Comparison of ENCODE assay signal across 1 cellular context in genomic region chr3:48493203-48493501, GRCh38.
TF ChIP-seq lines count a peak whose summit lies in the region.

No MANE protein-coding gene starts in this region.

TF ChIP-seq in GM12878, 131 proteins besides CTCF, POLR2A, EP300 and RAD21:
- TF ChIP-seq ZBTB40 (IDR thresholded peaks at IDR 0.05; ENCODE audit: borderline replicate concordance) = no peak
- TF ChIP-seq STAT1 (conservative IDR thresholded peaks at IDR 0.05) = no peak
- no peak for TF ChIP-seq NR2C2 (IDR thresholded peaks at IDR 0.05; ENCODE audit: borderline replicate concordance, control insufficient read depth, insufficient read length, low read depth)
- no peak for TF ChIP-seq ZZZ3 (IDR thresholded peaks at IDR 0.05; ENCODE audit: control insufficient read depth, insufficient read length, low read depth)
- TF ChIP-seq ETV6 (conservative IDR thresholded peaks at IDR 0.05 in 1 of 2, IDR thresholded peaks at IDR 0.05 in 1 of 2; ENCODE audit: borderline replicate concordance in 1 of 2, low read depth in 1 of 2) = no peak
- no peak for TF ChIP-seq YBX1 (IDR thresholded peaks at IDR 0.05)
- no peak for TF ChIP-seq SREBF2 (IDR thresholded peaks at IDR 0.05; ENCODE audit: low read length)
- TF ChIP-seq POLR2AphosphoS5 (IDR thresholded peaks at IDR 0.05; ENCODE audit: low read length) = no peak
- TF ChIP-seq JUNB (IDR thresholded peaks at IDR 0.05) = no peak
- no peak for TF ChIP-seq SP1 (IDR thresholded peaks at IDR 0.05; ENCODE audit: low read depth, low read length)
